17 cellular contexts compared by ENCODE assay signal in the genomic region with DNA sequence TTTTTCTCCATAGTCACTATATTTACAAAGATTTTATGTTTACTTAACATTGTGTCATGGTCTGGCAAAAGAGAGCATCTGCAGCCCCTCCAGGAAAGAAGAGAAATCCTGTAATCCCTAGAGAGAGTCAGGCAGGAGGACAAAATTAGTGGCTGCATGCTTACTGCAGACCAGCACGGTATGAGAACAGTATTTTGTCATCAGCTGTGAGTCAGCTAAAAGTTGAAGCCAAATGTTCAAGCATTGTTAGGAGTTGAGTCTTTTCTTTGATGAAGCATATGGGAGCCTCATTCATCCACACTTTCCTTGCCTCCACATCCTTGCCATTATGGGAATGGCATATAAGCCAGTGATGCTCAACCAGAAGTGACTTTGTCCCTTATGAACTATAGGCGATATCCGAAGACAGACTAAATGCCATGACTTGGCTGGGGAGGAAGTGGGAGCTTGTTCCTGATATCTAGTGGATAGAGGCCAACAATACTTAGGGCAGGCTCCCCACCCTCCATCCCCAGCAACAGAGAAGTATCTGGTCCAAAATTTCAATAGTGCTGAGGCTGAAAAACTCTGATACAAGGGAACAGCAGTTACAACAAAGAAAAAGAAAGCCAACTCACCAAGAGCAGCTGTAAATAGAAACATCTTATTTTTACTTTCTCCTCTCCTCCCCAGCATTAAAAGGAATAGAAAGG.
DNase-seq lines count a peak whose midpoint lies in the region; ATAC-seq, FAIRE-seq and TF ChIP-seq lines count a peak whose summit lies in the region.
"Had no signal": no experiment of that assay in that cellular context is flagged by ENCODE, and none has a peak within 500 bp of the region (broad histone marks: within the 10 kb centered on the region; RNA-seq: fewer than 3 reads in every experiment).

No MANE protein-coding gene starts in this region.

- H3K9me1 ChIP-seq in IMR-90 (ENCODE audit: insufficient read depth, low read length): no peaks in the 10 kb centered on the region

- H3K4me3 ChIP-seq in IMR-90 (ENCODE audit: insufficient read depth, low read depth, low read length) (no peak overlapping the region), body of pancreas (no peak overlapping the region), heart left ventricle (no peak overlapping the region), small intestine (ENCODE audit: low read depth in 1 of 2, low read length in 2 of 2) (no peak overlapping the region), SK-N-SH (ENCODE audit: low read depth in 2 of 2, low read length in 1 of 2) (no peak overlapping the region)
- H3K4me3 ChIP-seq: testis had no signal

- DNase-seq in IMR-90 (peak; percentile 1), body of pancreas (no peak), heart left ventricle (no peak), small intestine (peak; percentile 49), SK-N-SH (no peak)
- DNase-seq: activated B cell treated with CpG ODN at 0.5 μM for 24 hours; DND-41; GOT3; NCI-H2029; NCI-H774; retina; stimulated activated CD4-positive, alpha-beta T cell treated with anti-CD3 and anti-CD28 coated beads, Interleukin-2, amount 100 ng/mL, for 24 hours; testis had no signal

- no peak for TF ChIP-seq EP300 in SK-N-SH (IDR thresholded peaks at IDR 0.05; ENCODE audit: borderline replicate concordance in 1 of 2, low read depth in 1 of 2, low read length in 1 of 2)

- no peak overlapping the region for H2BK20ac ChIP-seq in IMR-90 (ENCODE audit: low read depth, low read length)

- H3K79me1 ChIP-seq in IMR-90 (ENCODE audit: low read depth in 1 of 2, low read length in 2 of 2): no peaks in the 10 kb centered on the region

- H3K14ac ChIP-seq in IMR-90 (replicated peaks; ENCODE audit: low read depth, low read length): no peak overlapping the region

- H3K27me3 ChIP-seq in IMR-90 (ENCODE audit: control insufficient read depth, insufficient read depth, low read length): no peaks in the 10 kb centered on the region
- H3K27me3 ChIP-seq in body of pancreas: no peaks in the 10 kb centered on the region
- no peaks in the 10 kb centered on the region for H3K27me3 ChIP-seq in heart left ventricle
- H3K27me3 ChIP-seq in small intestine (ENCODE audit: control insufficient read depth in 2 of 2, insufficient read depth in 2 of 2, low read length in 2 of 2): no peaks in the 10 kb centered on the region
- no peaks in the 10 kb centered on the region for H3K27me3 ChIP-seq in SK-N-SH (ENCODE audit: insufficient read depth)
- H3K27me3 ChIP-seq: testis had no signal

- TF ChIP-seq POLR2A in IMR-90 (IDR thresholded peaks at IDR 0.05; ENCODE audit: low read depth, low read length): no peak
- TF ChIP-seq POLR2A in body of pancreas (IDR thresholded peaks at IDR 0.05): no peak
- TF ChIP-seq POLR2A in heart left ventricle (IDR thresholded peaks at IDR 0.05): no peak

- no peak overlapping the region for H2AK9ac ChIP-seq in IMR-90 (replicated peaks; ENCODE audit: low read depth, low read length, poor library complexity)

- H3K36me3 ChIP-seq in IMR-90 (ENCODE audit: control insufficient read depth, insufficient read depth, low read length): no peaks in the 10 kb centered on the region
- H3K36me3 ChIP-seq in body of pancreas (replicated peaks in 1 of 2; ENCODE audit: insufficient read depth in 1 of 2, low read depth in 2 of 2): no peaks in the 10 kb centered on the region
- H3K36me3 ChIP-seq in heart left ventricle: no peaks in the 10 kb centered on the region
- no peaks in the 10 kb centered on the region for H3K36me3 ChIP-seq in small intestine (ENCODE audit: control insufficient read depth in 2 of 2, insufficient read depth in 2 of 2, low read length in 2 of 2)
- no peaks in the 10 kb centered on the region for H3K36me3 ChIP-seq in SK-N-SH (replicated peaks in 1 of 2; ENCODE audit: control insufficient read depth in 1 of 2, insufficient read depth in 2 of 2, low read length in 1 of 2)

- TF ChIP-seq CTCF in IMR-90 (conservative IDR thresholded peaks at IDR 0.05; ENCODE audit: low read depth, low read length) (no peak), body of pancreas (IDR thresholded peaks at IDR 0.05) (no peak), heart left ventricle (IDR thresholded peaks at IDR 0.05) (no peak), SK-N-SH (IDR thresholded peaks at IDR 0.05) (no peak)

- no peak overlapping the region for H3K4ac ChIP-seq in IMR-90 (ENCODE audit: low read depth, low read length)

- no peak overlapping the region for H2BK120ac ChIP-seq in IMR-90 (ENCODE audit: low read depth, low read length)

- no peak overlapping the region for H4K5ac ChIP-seq in IMR-90 (ENCODE audit: low read depth, low read length)

- TF ChIP-seq RAD21 in IMR-90 (IDR thresholded peaks at IDR 0.05; ENCODE audit: low read length): no peak
- no peak for TF ChIP-seq RAD21 in SK-N-SH (IDR thresholded peaks at IDR 0.05; ENCODE audit: low read length)

- H3K9me3 ChIP-seq in IMR-90 (ENCODE audit: control insufficient read depth, insufficient read depth, low read length): no peaks in the 10 kb centered on the region
- H3K9me3 ChIP-seq in body of pancreas: no peaks in the 10 kb centered on the region
- H3K9me3 ChIP-seq in heart left ventricle: no peaks in the 10 kb centered on the region
- no peaks in the 10 kb centered on the region for H3K9me3 ChIP-seq in small intestine (ENCODE audit: control insufficient read depth, low read depth)
- H3K9me3 ChIP-seq in SK-N-SH: no peaks in the 10 kb centered on the region
- H3K9me3 ChIP-seq: testis had no signal

- no peak overlapping the region for H3K23ac ChIP-seq in IMR-90 (ENCODE audit: low read depth, low read length)

- H2AFZ ChIP-seq in IMR-90 (replicated peaks; ENCODE audit: low read length, poor library complexity) (no peak overlapping the region), SK-N-SH (ENCODE audit: low read depth) (no peak overlapping the region)

- no TSS peak for BruUV-seq in IMR-90 (replicated peaks; lab: Mats Ljungman, UMichigan)

- dilution Hi-C loops in IMR-90 (cut with HindIII; ENCODE audit: low sequenced_read_pairs, unreplicated experiment): no loop called here

- POLR2A ChIA-PET in IMR-90 (lab: Charles Lee; ENCODE audit: unreplicated experiment) (no interaction called here), SK-N-SH (lab: Yijun Ruan, JAX) (no interaction called here)

- H3K4me1 ChIP-seq in IMR-90 (ENCODE audit: control insufficient read depth, insufficient read depth, low read length): no peaks in the 10 kb centered on the region
- H3K4me1 ChIP-seq in body of pancreas: no peaks in the 10 kb centered on the region
- peaks cover 0 to 8% (median 0%) of the 10 kb centered on the region in 12 donors for H3K4me1 ChIP-seq in heart left ventricle
- H3K4me1 ChIP-seq in small intestine (ENCODE audit: control insufficient read depth in 2 of 2, insufficient read depth in 1 of 2, low read depth in 1 of 2, low read length in 1 of 2): no peaks in the 10 kb centered on the region
- H3K4me1 ChIP-seq in SK-N-SH (ENCODE audit: control insufficient read depth in 1 of 2, insufficient read depth in 2 of 2, low read depth in 1 of 2, low read length in 1 of 2): no peaks in the 10 kb centered on the region
- H3K4me1 ChIP-seq: testis had no signal

- intact Hi-C loops in IMR-90 (cut with micrococcal nuclease) (loop anchor here (10.0 kb wide), 1 partner anchor 52 kb away; no protein-coding TSS in a partner anchor), body of pancreas (cut with DNase I) (no loop called here), heart left ventricle (cut with DNase I) (no loop called here)

- CTCF ChIA-PET in IMR-90 (lab: Yijun Ruan, JAX) (no interaction called here), SK-N-SH (lab: Yijun Ruan, JAX) (interaction anchor here (0.7 to 1.8 kb wide), 4 partner anchors 11 to 103 kb away, joined by 3 to 4 read pairs (median 3); no protein-coding TSS in a partner anchor)

- no peaks in the 10 kb centered on the region for H3F3A ChIP-seq in SK-N-SH (replicated peaks; ENCODE audit: insufficient read depth)

- H3K9me2 ChIP-seq in SK-N-SH: no peaks in the 10 kb centered on the region

- H2AK5ac ChIP-seq in IMR-90 (ENCODE audit: low read depth, low read length): no peak overlapping the region

- H4K20me1 ChIP-seq in IMR-90 (ENCODE audit: insufficient read depth, low read length) (no peaks in the 10 kb centered on the region), SK-N-SH (ENCODE audit: insufficient read depth) (no peaks in the 10 kb centered on the region)

- H3K27ac ChIP-seq in IMR-90 (ENCODE audit: insufficient read depth, low read length) (no peak overlapping the region), body of pancreas (no peak overlapping the region), heart left ventricle (peak overlapping the region in 6 of 12 donors; percentile 14 to 46 (median 34)), small intestine (ENCODE audit: low read depth in 1 of 2, low read length in 1 of 2) (no peak overlapping the region), SK-N-SH (ENCODE audit: low read depth in 2 of 2, low read length in 1 of 2) (no peak overlapping the region)
- H3K27ac ChIP-seq: C4-2B, testis had no signal

- no peak overlapping the region for H2BK5ac ChIP-seq in IMR-90 (ENCODE audit: low read depth, low read length, poor library complexity, severe bottlenecking)

- H4K91ac ChIP-seq in IMR-90 (ENCODE audit: insufficient read depth, low read depth, low read length): no peak overlapping the region

- no peak overlapping the region for H3K9ac ChIP-seq in IMR-90 (ENCODE audit: low read depth, low read length)
- H3K9ac ChIP-seq in SK-N-SH: no peak overlapping the region

- no CpG with 5 or more reads among the region's 3 CpGs for WGBS in IMR-90 (ENCODE audit: extremely low coverage in 2 of 2, insufficient read length in 1 of 2), 2 experiments
- 69 to 80% methylated on average over 3 of the region's 3 CpGs for WGBS in body of pancreas, 2 donors
- 30 to 57% (median 40%) methylated on average over 3 of the region's 3 CpGs for WGBS in heart left ventricle, 4 donors
- WGBS in small intestine, 3 donors: 43 to 56% (median 54%) methylated on average over 3 of the region's 3 CpGs
- WGBS in SK-N-SH (ENCODE audit: low lambda C conversion rate): 68% methylated on average over 3 of the region's 3 CpGs

- in situ Hi-C loops in IMR-90 (cut with MboI; ENCODE audit: low sequenced_read_pairs): no loop called here

- H3K79me2 ChIP-seq in SK-N-SH (ENCODE audit: insufficient read depth): no peaks in the 10 kb centered on the region

- no peak for FAIRE-seq in small intestine (lab: Jason Lieb, UNC)
- FAIRE-seq: RCC 7860 had no signal

- H3K4me2 ChIP-seq in IMR-90 (ENCODE audit: low read depth, low read length) (no peak overlapping the region), SK-N-SH (no peak overlapping the region)

- H3K56ac ChIP-seq in IMR-90 (ENCODE audit: extremely low read depth, insufficient read depth, low read length): no peak overlapping the region

- no peak overlapping the region for H4K8ac ChIP-seq in IMR-90 (ENCODE audit: low read depth in 2 of 2, low read length in 2 of 2)

- no peak overlapping the region for H3K18ac ChIP-seq in IMR-90 (ENCODE audit: low read depth, low read length)

- no peak overlapping the region for H2BK15ac ChIP-seq in IMR-90 (ENCODE audit: low read depth, low read length)

- ATAC-seq in IMR-90 (ENCODE audit: low read depth): no peak
- peak; percentile 33 for ATAC-seq in body of pancreas
- ATAC-seq in heart left ventricle: peak in 3 of 4 donors; percentile 42 to 85 (median 66)
- no peak for ATAC-seq in HG03521 (IDR thresholded peaks at IDR 0.05; ENCODE audit: unreplicated experiment)
- no peak for ATAC-seq in HG02981 (IDR thresholded peaks at IDR 0.05; ENCODE audit: unreplicated experiment)

TF ChIP-seq in SK-N-SH, 30 proteins besides CTCF, POLR2A, EP300 and RAD21 (continues in another document):
- no peak for TF ChIP-seq EZH2phosphoT487 (IDR thresholded peaks at IDR 0.05; ENCODE audit: borderline replicate concordance, low read depth)

Comparison
In these comparisons a context has a peak if more than half of its experiments do, and no peak if none do; other contexts are left out.
1. ATAC-seq: peak in body of pancreas (single experiment) and heart left ventricle (3 of 4); none in IMR-90 (single experiment), HG03521 (single experiment) and HG02981 (single experiment).
2. DNase-seq: peak in IMR-90 (single experiment) and small intestine (single experiment); none in body of pancreas (0 of 4), heart left ventricle (0 of 5) and SK-N-SH (single experiment).